8 cellular contexts compared by ENCODE assay signal in the genomic region with DNA sequence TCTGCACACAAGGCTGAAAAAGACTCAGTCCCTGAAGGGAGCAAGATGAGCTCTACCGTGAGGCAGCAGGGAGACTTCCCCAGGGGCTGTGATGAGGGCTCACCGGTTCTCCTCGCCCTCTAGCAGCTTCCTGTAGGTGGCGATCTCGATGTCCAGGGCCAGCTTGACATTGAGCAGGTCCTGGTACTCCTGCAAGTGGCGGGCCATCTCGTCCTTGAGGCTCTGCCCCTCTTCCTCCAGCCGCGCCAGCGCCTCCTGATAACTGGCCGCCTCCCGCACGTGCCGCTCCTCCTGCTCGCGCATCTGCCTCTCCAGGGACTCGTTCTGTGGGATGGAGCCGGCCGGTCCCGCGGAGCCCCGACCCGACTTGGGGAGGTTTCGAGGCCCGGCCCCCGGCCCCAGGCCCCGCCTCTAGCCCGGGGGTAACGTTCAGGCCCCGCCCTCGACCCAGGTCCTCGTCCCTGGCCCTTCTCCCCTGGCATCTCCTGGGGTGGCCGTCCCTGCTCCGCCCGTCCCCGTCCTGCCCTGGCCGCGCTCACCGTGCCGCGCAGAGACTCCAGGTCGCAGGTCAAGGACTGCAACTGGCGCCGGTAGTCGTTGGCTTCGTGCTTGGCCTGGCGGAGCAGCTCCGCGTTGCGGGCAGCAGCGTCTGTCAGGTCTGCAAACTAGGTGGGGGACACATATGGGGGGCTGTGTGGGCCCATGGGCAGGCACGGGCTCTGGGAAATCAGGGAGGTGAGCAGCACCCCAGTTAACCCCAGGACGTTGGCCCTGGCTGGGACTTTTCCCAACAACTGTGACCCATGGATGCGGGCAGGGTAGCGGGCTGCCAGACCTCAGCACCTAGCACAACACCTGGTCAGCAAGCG. TPM values are rescaled to one million over a fixed set of nuclear protein-coding genes. Genes with fewer than 3 reads are reported as not detected.
A peak's percentile ranks its signal among the peaks of the same experiment; 100 is the strongest.
DNase-seq lines count a peak whose midpoint lies in the region; ATAC-seq, FAIRE-seq and TF ChIP-seq lines count a peak whose summit lies in the region.

No MANE protein-coding gene starts in this region.

- H3K4me2 ChIP-seq in Loucy (ENCODE audit: low read depth, low read length, poor library complexity, severe bottlenecking) (no peak overlapping the region), H1 (ENCODE audit: insufficient read depth in 1 of 2, low read depth in 2 of 2, low read length in 2 of 2) (peak overlapping the region; percentile 57 to 90)

- H2BK120ac ChIP-seq in H1 (replicated peaks; ENCODE audit: low read depth, low read length), result no peak overlapping the region

- peak overlapping the region; percentile 45; the same call in 1 of the 2 replicates for H2BK5ac ChIP-seq in H1 (ENCODE audit: low read depth, low read length)

- H2BK15ac ChIP-seq in H1 (ENCODE audit: low read length), result peak overlapping the region; percentile 46; the same call in 1 of the 2 replicates

- TF ChIP-seq CTCF in Loucy (conservative IDR thresholded peaks at IDR 0.05; ENCODE audit: low read length) (peak; percentile 63), H1 (IDR thresholded peaks at IDR 0.05; ENCODE audit: control extremely low read depth in 1 of 3, insufficient read depth in 1 of 3, low read depth in 1 of 3, low read length in 3 of 3) (peak; percentile 70 to 87 (median 82))

- peak overlapping the region; percentile 86 for H4K91ac ChIP-seq in H1 (replicated peaks; ENCODE audit: insufficient read length, low read length)

- H3K36me3 ChIP-seq in Loucy (ENCODE audit: insufficient read depth, low read length) (no peaks in the 10 kb centered on the region), H1 (ENCODE audit: control insufficient read depth in 2 of 4, insufficient read depth in 4 of 4, low read length in 3 of 4) (no peaks in the 10 kb centered on the region), mesodermal cell (ENCODE audit: control insufficient read depth, insufficient read depth, low read length) (no peaks in the 10 kb centered on the region)

- no peaks in the 10 kb centered on the region for H3K4me1 ChIP-seq in Loucy (ENCODE audit: insufficient read depth, low read length, poor library complexity, severe bottlenecking)
- peaks cover 0 to 7% (median 5%) of the 10 kb centered on the region in 4 experiments; a peak in 6 of 7 replicates for H3K4me1 ChIP-seq in H1 (replicated peaks in 1 of 4; ENCODE audit: control insufficient read depth in 3 of 4, insufficient read depth in 4 of 4, low read length in 3 of 4)
- peaks cover 21% of the 10 kb centered on the region for H3K4me1 ChIP-seq in mesodermal cell (ENCODE audit: control insufficient read depth, insufficient read depth, low read length, poor library complexity, severe bottlenecking)

- H2BK12ac ChIP-seq in H1 (ENCODE audit: low read depth, low read length), result peak overlapping the region; percentile 68; the same call in 1 of the 2 replicates

- H3K9me3 ChIP-seq in Loucy (ENCODE audit: insufficient read depth, low read depth, low read length) (no peaks in the 10 kb centered on the region), H1 (ENCODE audit: insufficient read depth in 2 of 2, low read depth in 1 of 2, low read length in 1 of 2) (no peaks in the 10 kb centered on the region), mesodermal cell (ENCODE audit: control insufficient read depth, low read length) (no peaks in the 10 kb centered on the region)

- H3K4me3 ChIP-seq in Loucy (ENCODE audit: low read length, poor library complexity, severe bottlenecking), result no peak overlapping the region
- H3K4me3 ChIP-seq in H1 (ENCODE audit: extremely low read depth in 1 of 4, insufficient read depth in 2 of 4, low read depth in 3 of 4, low read length in 4 of 4), result peak overlapping the region; percentile 21 to 62 (median 34)
- peak overlapping the region; percentile 23 for H3K4me3 ChIP-seq in mesodermal cell (ENCODE audit: extremely low read depth, insufficient read depth, low read length, poor library complexity, severe bottlenecking)

- no peak overlapping the region for H3K23ac ChIP-seq in H1 (ENCODE audit: insufficient read length)

- no peaks in the 10 kb centered on the region for H3K79me1 ChIP-seq in H1 (ENCODE audit: low read depth, low read length)

- WGBS in H1 (ENCODE audit: extremely low coverage in 1 of 2, insufficient coverage in 1 of 2, insufficient read length in 1 of 2, insufficient replicate concordance in 2 of 2, low coverage in 1 of 2, low lambda C conversion rate in 2 of 2, missing lambda C conversion rate in 1 of 2), 2 experiments, result 13% methylated on average over 49 of the region's 56 CpGs; no CpG with 5 or more reads in 1 of the 2 experiments
- 16 to 17% methylated on average over 52 to 55 of the region's 56 CpGs for WGBS in mesodermal cell (ENCODE audit: insufficient coverage in 2 of 2), 2 experiments

- H3K27ac ChIP-seq in H1 (ENCODE audit: low read depth, low read length) (no peak overlapping the region), mesodermal cell (ENCODE audit: low read depth, low read length, severe bottlenecking) (no peak overlapping the region)

- H3K9me2 ChIP-seq in Loucy (replicated peaks; ENCODE audit: low read depth, low read length), result no peaks in the 10 kb centered on the region

- no peak overlapping the region for H3K9ac ChIP-seq in Loucy (ENCODE audit: low read depth, low read length, poor library complexity, severe bottlenecking)
- no peak overlapping the region; a peak in 1 of 7 replicates for H3K9ac ChIP-seq in H1 (replicated peaks in 1 of 4; ENCODE audit: extremely low read depth in 1 of 4, low read depth in 3 of 4, low read length in 3 of 4)

- peak overlapping the region; percentile 28; the same call in 1 of the 2 replicates for H4K8ac ChIP-seq in H1 (ENCODE audit: extremely low read depth, insufficient read depth, low read length)

- no peak for TF ChIP-seq POLR2A in H1 (IDR thresholded peaks at IDR 0.05; ENCODE audit: control extremely low read depth in 1 of 2, low read depth in 2 of 2, low read length in 2 of 2)

- H2AFZ ChIP-seq in Loucy (ENCODE audit: low read length), result no peak overlapping the region
- peak overlapping the region; percentile 63; the same call in 1 of the 2 replicates for H2AFZ ChIP-seq in H1 (ENCODE audit: low read length)

- H3K79me2 ChIP-seq in Loucy (ENCODE audit: insufficient read depth, low read length) (no peaks in the 10 kb centered on the region), H1 (ENCODE audit: control insufficient read depth in 1 of 2, insufficient read depth in 2 of 2, low read length in 2 of 2) (no peaks in the 10 kb centered on the region)

- peak; percentile 45 to 58 for TF ChIP-seq RAD21 in H1 (IDR thresholded peaks at IDR 0.05 in 1 of 2, conservative IDR thresholded peaks at IDR 0.05 in 1 of 2; ENCODE audit: low read depth in 2 of 2, low read length in 2 of 2)

- POLR2A ChIA-PET in H1 (lab: Charles Lee; ENCODE audit: partially characterized antibody), result interaction anchor here (0.6 to 4.0 kb wide), 11 partner anchors 9 to 237 kb away, joined by 3 to 23 read pairs (median 3); partner anchors contain the start of genes ACBD4, EFTUD2, HEXIM1 and NMT1

- peak; percentile 94 for FAIRE-seq in H1 (lab: Jason Lieb, UNC)

- peak overlapping the region; percentile 51 for H3K56ac ChIP-seq in H1 (replicated peaks; ENCODE audit: insufficient read length, low read depth, low read length)

- TF ChIP-seq EP300 in H1 (IDR thresholded peaks at IDR 0.05; ENCODE audit: borderline replicate concordance in 1 of 2, low read depth in 2 of 2, low read length in 2 of 2), result no peak

- no peak overlapping the region for H3K14ac ChIP-seq in H1 (ENCODE audit: insufficient read length)

- H4K20me1 ChIP-seq in Loucy (ENCODE audit: insufficient read depth, low read length, poor library complexity, severe bottlenecking), result no peaks in the 10 kb centered on the region
- H4K20me1 ChIP-seq in H1 (replicated peaks in 1 of 2; ENCODE audit: control insufficient read depth in 1 of 2, insufficient read depth in 2 of 2, low read length in 2 of 2), result no peaks in the 10 kb centered on the region

- no peak overlapping the region for H3K4ac ChIP-seq in H1 (replicated peaks; ENCODE audit: insufficient read length, low read depth, low read length)

- H4K5ac ChIP-seq in H1 (ENCODE audit: insufficient read length, low read depth, low read length), result no peak overlapping the region

- H3K27me3 ChIP-seq in Loucy (ENCODE audit: insufficient read depth, low read length, poor library complexity, severe bottlenecking) (no peaks in the 10 kb centered on the region), H1 (replicated peaks in 1 of 4; ENCODE audit: control insufficient read depth in 3 of 4, extremely low read depth in 1 of 4, insufficient read depth in 3 of 4, low read length in 3 of 4) (peaks cover 0 to 21% (median 15%) of the 10 kb centered on the region in 4 experiments; a peak in 6 of 7 replicates)

- CTCF ChIA-PET in H1 (lab: Charles Lee; ENCODE audit: partially characterized antibody), result interaction anchor here (0.7 to 8.4 kb wide), 26 partner anchors 10 to 195 kb away, joined by 3 to 83 read pairs (median 3); partner anchors contain the start of gene EFTUD2

- ATAC-seq in HG02759 (IDR thresholded peaks at IDR 0.05; ENCODE audit: unreplicated experiment) (no peak), HG03432 (IDR thresholded peaks at IDR 0.05; ENCODE audit: unreplicated experiment) (no peak)

- H3F3A ChIP-seq in Loucy (ENCODE audit: low read depth), result no peaks in the 10 kb centered on the region

- peak overlapping the region; percentile 25 for H3K18ac ChIP-seq in H1 (ENCODE audit: extremely low read depth, low read length)

- peaks cover 6% of the 10 kb centered on the region for H3K23me2 ChIP-seq in H1 (ENCODE audit: low read depth, low read length)

- H2AK5ac ChIP-seq in H1 (ENCODE audit: low read depth, low read length), result no peak overlapping the region

- DNase-seq in Daoy (ENCODE audit: low read depth) (peak; percentile 50), H1 (ENCODE audit: low read depth in 1 of 2, low spot score in 2 of 2) (peak; percentile 58 to 87)
- DNase-seq in activated CD4-positive, alpha-beta T cell treated with anti-CD3 and anti-CD28 coated beads, Interleukin-2, amount 50 U/mL, for 24 hours (ENCODE audit: low read depth in 1 of 2, low spot score in 1 of 2), result peak; percentile 11 to 40
- DNase-seq in stimulated activated naive CD4-positive, alpha-beta T cell treated with Interleukin-2 at 50 U/mL for 16 hours (lab: John Stamatoyannopoulos, UW), result peak; percentile 31

- no peak overlapping the region for H2BK20ac ChIP-seq in H1 (ENCODE audit: low read length)

RNA-seq across cellular contexts. Expression of gene GFAP, which starts 3.9 kb away (rescaled TPM):
- 2.4 TPM in 1 of 2 replicates, not detected in the other for total RNA-seq in Daoy (2014; rRNA removed; shearing (Covaris generic))
- total RNA-seq in H1 (2021; fragmentation: NEBNext Ultra II Directional; extraction: Animal tissue kit (Norgen Biotek cat#: 25700)), result 1.3 and 1.6 TPM in 2 replicates
- polyA plus RNA-seq in H1 (2011; rRNA removed), result 1.5 and 2.4 TPM in 2 replicates
- 2.4 TPM for polyA plus RNA-seq in H1 (2011; cell fraction: cytosol; rRNA removed)
- polyA plus RNA-seq in H1 (2011; cell fraction: nucleus; rRNA removed), result 2.7 TPM
- polyA plus RNA-seq in H1 (2012, experiment 1 of 2), result 0.75 to 2.3 TPM (median 2.0 TPM) in 4 replicates
- polyA plus RNA-seq in H1 (2012, experiment 2 of 2), result 1.8 TPM
- 1.3 TPM for polyA plus RNA-seq in H1 (2013, experiment 1 of 2)
- 0.98 TPM for polyA plus RNA-seq in H1 (2013, experiment 2 of 2)
- polyA minus RNA-seq in H1 (2011; rRNA and poly(A)+ RNA removed), result 0.13 and 0.66 TPM in 2 replicates
- not detected for polyA minus RNA-seq in H1 (2011; cell fraction: cytosol; rRNA and poly(A)+ RNA removed)
- 1.2 TPM for polyA minus RNA-seq in H1 (2011; cell fraction: nucleus; rRNA and poly(A)+ RNA removed)
- polyA plus RNA-seq in mesodermal cell (2013, experiment 1 of 2), result 0.55 TPM
- polyA plus RNA-seq in mesodermal cell (2013, experiment 2 of 2), result 0.20 TPM

RNA-seq across cellular contexts. Expression of gene EFTUD2, which starts 12.1 kb away (rescaled TPM):
- 176 and 293 TPM in 2 replicates for total RNA-seq in Daoy (2014; rRNA removed; shearing (Covaris generic))
- 174 and 195 TPM in 2 replicates for total RNA-seq in H1 (2021; fragmentation: NEBNext Ultra II Directional; extraction: Animal tissue kit (Norgen Biotek cat#: 25700))
- 118 and 127 TPM in 2 replicates for polyA plus RNA-seq in H1 (2011; rRNA removed)
- 133 TPM for polyA plus RNA-seq in H1 (2011; cell fraction: cytosol; rRNA removed)
- polyA plus RNA-seq in H1 (2011; cell fraction: nucleus; rRNA removed), result 363 TPM
- 127 to 175 TPM (median 133 TPM) in 4 replicates for polyA plus RNA-seq in H1 (2012, experiment 1 of 2)
- polyA plus RNA-seq in H1 (2012, experiment 2 of 2), result 54.1 TPM
- 64.3 TPM for polyA plus RNA-seq in H1 (2013, experiment 1 of 2)
- polyA plus RNA-seq in H1 (2013, experiment 2 of 2), result 59.4 TPM
- 417 and 449 TPM in 2 replicates for polyA minus RNA-seq in H1 (2011; rRNA and poly(A)+ RNA removed)
- 92.7 TPM for polyA minus RNA-seq in H1 (2011; cell fraction: cytosol; rRNA and poly(A)+ RNA removed)
- polyA minus RNA-seq in H1 (2011; cell fraction: nucleus; rRNA and poly(A)+ RNA removed), result 129 TPM
- polyA plus RNA-seq in mesodermal cell (2013, experiment 1 of 2), result 103 TPM
- polyA plus RNA-seq in mesodermal cell (2013, experiment 2 of 2), result 107 TPM

RNA-seq across cellular contexts. Expression of gene KIF18B, which starts 36.2 kb away (rescaled TPM):
- total RNA-seq in Daoy (2014; rRNA removed; shearing (Covaris generic)), result 4.9 and 8.4 TPM in 2 replicates
- 58.1 and 59.4 TPM in 2 replicates for total RNA-seq in H1 (2021; fragmentation: NEBNext Ultra II Directional; extraction: Animal tissue kit (Norgen Biotek cat#: 25700))
- 39.0 and 51.1 TPM in 2 replicates for polyA plus RNA-seq in H1 (2011; rRNA removed)
- 35.6 TPM for polyA plus RNA-seq in H1 (2011; cell fraction: cytosol; rRNA removed)
- 109 TPM for polyA plus RNA-seq in H1 (2011; cell fraction: nucleus; rRNA removed)
- polyA plus RNA-seq in H1 (2012, experiment 1 of 2), result 31.0 to 37.4 TPM (median 33.7 TPM) in 4 replicates
- 20.8 TPM for polyA plus RNA-seq in H1 (2012, experiment 2 of 2)
- polyA plus RNA-seq in H1 (2013, experiment 1 of 2), result 26.2 TPM
- polyA plus RNA-seq in H1 (2013, experiment 2 of 2), result 24.0 TPM
- polyA minus RNA-seq in H1 (2011; rRNA and poly(A)+ RNA removed), result 31.5 and 40.2 TPM in 2 replicates
- 30.2 TPM for polyA minus RNA-seq in H1 (2011; cell fraction: cytosol; rRNA and poly(A)+ RNA removed)
- polyA minus RNA-seq in H1 (2011; cell fraction: nucleus; rRNA and poly(A)+ RNA removed), result 55.8 TPM
- polyA plus RNA-seq in mesodermal cell (2013, experiment 1 of 2), result 18.7 TPM
- polyA plus RNA-seq in mesodermal cell (2013, experiment 2 of 2), result 19.9 TPM

RNA-seq across cellular contexts. Expression of gene C1QL1, which starts 56.7 kb away (rescaled TPM):
- total RNA-seq in Daoy (2014; rRNA removed; shearing (Covaris generic)), result 1.2 and 4.9 TPM in 2 replicates
- total RNA-seq in H1 (2021; fragmentation: NEBNext Ultra II Directional; extraction: Animal tissue kit (Norgen Biotek cat#: 25700)), result 7.5 and 7.6 TPM in 2 replicates
- polyA plus RNA-seq in H1 (2011; rRNA removed), result 10.5 and 16.5 TPM in 2 replicates
- 8.9 TPM for polyA plus RNA-seq in H1 (2011; cell fraction: cytosol; rRNA removed)
- polyA plus RNA-seq in H1 (2011; cell fraction: nucleus; rRNA removed), result 7.5 TPM
- polyA plus RNA-seq in H1 (2012, experiment 1 of 2), result 2.9 to 8.4 TPM (median 5.8 TPM) in 4 replicates
- polyA plus RNA-seq in H1 (2012, experiment 2 of 2), result 4.5 TPM
- 14.0 TPM for polyA plus RNA-seq in H1 (2013, experiment 1 of 2)
- polyA plus RNA-seq in H1 (2013, experiment 2 of 2), result 16.0 TPM
- polyA minus RNA-seq in H1 (2011; rRNA and poly(A)+ RNA removed), result 0.61 and 1.1 TPM in 2 replicates
- 2.3 TPM for polyA minus RNA-seq in H1 (2011; cell fraction: cytosol; rRNA and poly(A)+ RNA removed)
- 2.5 TPM for polyA minus RNA-seq in H1 (2011; cell fraction: nucleus; rRNA and poly(A)+ RNA removed)
- polyA plus RNA-seq in mesodermal cell (2013, experiment 1 of 2), result 1.4 TPM
- polyA plus RNA-seq in mesodermal cell (2013, experiment 2 of 2), result 1.5 TPM
